In the genomic region with DNA sequence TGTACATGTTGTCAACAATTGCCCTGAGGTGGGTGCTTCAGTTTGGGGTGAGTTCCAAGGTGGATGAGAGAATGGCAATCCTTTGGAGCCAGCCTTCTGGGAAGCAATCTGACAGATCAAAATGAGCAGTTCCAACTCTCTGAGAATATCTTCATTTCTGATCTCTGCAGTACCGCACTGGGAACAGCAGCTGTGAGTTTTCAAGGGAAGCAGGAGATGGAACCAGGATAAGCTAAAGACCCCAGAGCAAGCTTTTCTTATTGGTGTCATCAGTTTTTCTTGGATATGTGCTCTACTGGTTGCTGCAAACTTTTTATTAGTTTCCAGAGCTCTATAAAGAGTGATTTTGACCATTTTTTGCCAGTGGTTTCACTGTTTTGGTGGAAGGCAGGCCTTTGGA, we compare ENCODE assay signal across 1 cellular context.
TF ChIP-seq lines count a peak whose summit lies in the region.

No MANE protein-coding gene starts in this region.

TF ChIP-seq in SK-N-SH treated with all-trans-retinoic acid at 6 μM for 48 hours, 23 proteins besides CTCF, POLR2A, EP300 and RAD21 (continued from another document):
- TF ChIP-seq, protein P1, sequence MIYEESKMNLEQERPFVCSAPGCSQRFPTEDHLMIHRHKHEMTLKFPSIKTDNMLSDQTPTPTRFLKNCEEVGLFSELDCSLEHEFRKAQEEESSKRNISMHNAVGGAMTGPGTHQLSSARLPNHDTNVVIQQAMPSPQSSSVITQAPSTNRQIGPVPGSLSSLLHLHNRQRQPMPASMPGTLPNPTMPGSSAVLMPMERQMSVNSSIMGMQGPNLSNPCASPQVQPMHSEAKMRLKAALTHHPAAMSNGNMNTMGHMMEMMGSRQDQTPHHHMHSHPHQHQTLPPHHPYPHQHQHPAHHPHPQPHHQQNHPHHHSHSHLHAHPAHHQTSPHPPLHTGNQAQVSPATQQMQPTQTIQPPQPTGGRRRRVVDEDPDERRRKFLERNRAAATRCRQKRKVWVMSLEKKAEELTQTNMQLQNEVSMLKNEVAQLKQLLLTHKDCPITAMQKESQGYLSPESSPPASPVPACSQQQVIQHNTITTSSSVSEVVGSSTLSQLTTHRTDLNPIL (CRISPR knock-in tag; IDR thresholded peaks at IDR 0.05; ENCODE audit: low read depth) = no peak
- no peak for TF ChIP-seq ARNTL (CRISPR knock-in tag; IDR thresholded peaks at IDR 0.05; ENCODE audit: borderline replicate concordance, low read depth)
